ENCODE assay signal across 12 cellular contexts in genomic region chr3:52090131-52090548, GRCh38. TPM values are rescaled to one million over a fixed set of nuclear protein-coding genes. Genes with fewer than 3 reads are reported as not detected.
DNase-seq lines count a peak whose midpoint lies in the region; ATAC-seq lines count a peak whose summit lies in the region.
"Had no signal": no experiment of that assay in that cellular context is flagged by ENCODE, and none has a peak within 500 bp of the region (broad histone marks: within the 10 kb centered on the region; RNA-seq: fewer than 3 reads in every experiment).

No MANE protein-coding gene starts in this region.

- H3K4me1 ChIP-seq in trophoblast cell (ENCODE audit: control insufficient read depth in 1 of 2, insufficient read depth in 2 of 2, low read length in 2 of 2): peaks cover 44 to 45% of the 10 kb centered on the region in 2 experiments

- H3K14ac ChIP-seq in trophoblast cell (ENCODE audit: low read length): no peak overlapping the region

- H3K79me1 ChIP-seq in trophoblast cell (ENCODE audit: low read length): peaks cover 9% of the 10 kb centered on the region

- peak overlapping the region; percentile 1 for H2BK5ac ChIP-seq in trophoblast cell (ENCODE audit: low read depth, low read length, poor library complexity)

- H4K8ac ChIP-seq in trophoblast cell (ENCODE audit: low read depth, low read length): no peak overlapping the region

- peaks cover 3% of the 10 kb centered on the region for H3K9me3 ChIP-seq in trophoblast cell (ENCODE audit: insufficient read depth, low read depth, low read length)

- no peak overlapping the region for H3K23ac ChIP-seq in trophoblast cell (ENCODE audit: low read length)

- peak overlapping the region; percentile 75 for H2BK120ac ChIP-seq in trophoblast cell (ENCODE audit: insufficient read depth, low read length, poor library complexity)

- no peak overlapping the region for H3K4me2 ChIP-seq in trophoblast cell (ENCODE audit: low read length)

- peak overlapping the region; percentile 80 for H4K91ac ChIP-seq in trophoblast cell (ENCODE audit: low read depth, low read length)

- H3K18ac ChIP-seq in trophoblast cell (ENCODE audit: low read length): no peak overlapping the region

- H3K27ac ChIP-seq in trophoblast cell (ENCODE audit: low read depth, low read length): peak overlapping the region; percentile 69

- no peaks in the 10 kb centered on the region for H3K27me3 ChIP-seq in trophoblast cell (ENCODE audit: insufficient read depth, low read length)

- no peak overlapping the region for H2BK12ac ChIP-seq in trophoblast cell (ENCODE audit: low read length)

- WGBS in trophoblast cell (ENCODE audit: extremely low coverage, insufficient coverage, insufficient read length): no CpG with 5 or more reads among the region's 7 CpGs

- no peak for ATAC-seq in GM19023 (IDR thresholded peaks at IDR 0.05; ENCODE audit: unreplicated experiment)
- ATAC-seq in GM21526 (IDR thresholded peaks at IDR 0.05; ENCODE audit: low FRiP score, unreplicated experiment): no peak

- H2AK5ac ChIP-seq in trophoblast cell (ENCODE audit: low read length): no peak overlapping the region

- H3K4me3 ChIP-seq in trophoblast cell (ENCODE audit: low read depth, low read length): no peak overlapping the region
- H3K4me3 ChIP-seq: lung had no signal

- H4K12ac ChIP-seq in trophoblast cell (ENCODE audit: low read depth, low read length): no peak overlapping the region

- DNase-seq in AG20443 (ENCODE audit: low spot score) (peak; percentile 91), RPMI7951 (ENCODE audit: low read depth) (peak; percentile 95), fibroblast of peridontal ligament (ENCODE audit: extremely low read depth) (peak; percentile 92), trophoblast cell (peak; percentile 52 to 69), SKM-1 treated with dmso at 0.1 percent for 144 hours (lab: John Stamatoyannopoulos, UW; ENCODE audit: unreplicated experiment) (no peak), NCI-H1930 (lab: John Stamatoyannopoulos, UW) (no peak)
- DNase-seq: DMS79; NCI-H748 treated with DMSO at 0.1 percent for 48 hours; stimulated activated naive CD4-positive, alpha-beta T cell treated with Interleukin-2 at 50 U/mL for 16 hours had no signal

- no peak overlapping the region for H3K4ac ChIP-seq in trophoblast cell (ENCODE audit: low read depth, low read length)

- no peak overlapping the region for H2AFZ ChIP-seq in trophoblast cell (ENCODE audit: insufficient read depth, low read length, poor library complexity)

- peaks cover 6 to 9% of the 10 kb centered on the region in 2 experiments for H3K36me3 ChIP-seq in trophoblast cell (ENCODE audit: control insufficient read depth in 1 of 2, insufficient read depth in 2 of 2, low read length in 2 of 2)

- peaks cover 4% of the 10 kb centered on the region for H3K79me2 ChIP-seq in trophoblast cell (ENCODE audit: control insufficient read depth, insufficient read depth, low read length, poor library complexity)

- H3K9ac ChIP-seq in trophoblast cell (ENCODE audit: low read length): no peak overlapping the region

RNA-seq across cellular contexts. Expression of gene DUSP7, which starts 33.8 kb away (rescaled TPM):
- total RNA-seq in RPMI7951 (2014; rRNA removed; shearing (Covaris generic)): 16.9 and 18.5 TPM in 2 replicates
- polyA plus RNA-seq in trophoblast cell (2013): 14.1 and 15.4 TPM in 2 replicates

Comparison
In these comparisons a context has a peak if more than half of its experiments do, and no peak if none do; other contexts are left out.
1. DNase-seq: peak in AG20443 (single experiment), RPMI7951 (single experiment), fibroblast of peridontal ligament (single experiment) and trophoblast cell (2 of 2); none in SKM-1 treated with dmso at 0.1 percent for 144 hours (single experiment) and NCI-H1930 (0 of 2).